ENCODE assay signal across 24 cellular contexts in genomic region chrX:40542972-40543371, GRCh38. TPM values are rescaled to one million over a fixed set of nuclear protein-coding genes. Genes with fewer than 3 reads are reported as not detected.
A peak's percentile ranks its signal among the peaks of the same experiment; 100 is the strongest.
DNase-seq lines count a peak whose midpoint lies in the region; ATAC-seq, FAIRE-seq and TF ChIP-seq lines count a peak whose summit lies in the region.
"Had no signal": no experiment of that assay in that cellular context is flagged by ENCODE, and none has a peak within 500 bp of the region (broad histone marks: within the 10 kb centered on the region; RNA-seq: fewer than 3 reads in every experiment).

No MANE protein-coding gene starts in this region.

- H3K9me3 Mint-ChIP-seq in astrocyte (ENCODE audit: unreplicated experiment) = no peaks in the 10 kb centered on the region
- H3K9me3 Mint-ChIP-seq in activated T-cell treated with anti-CD3 and anti-CD28 coated beads, Interleukin-2, amount 50 U/mL, for 4 hours = no peaks in the 10 kb centered on the region
- H3K9me3 Mint-ChIP-seq: CD8-positive, alpha-beta memory T cell had no signal

- H3K27ac ChIP-seq in SK-N-SH (ENCODE audit: low read depth in 2 of 2, low read length in 1 of 2) (peak overlapping the region in 1 of 2 experiments; percentile 91; a peak in 2 of 4 replicates), astrocyte (ENCODE audit: low read depth, low read length) (no peak overlapping the region), thyroid gland (peak overlapping the region; percentile 80 to 89 (median 80)), left ventricle myocardium inferior (replicated peaks) (no peak overlapping the region)
- H3K27ac ChIP-seq: 22Rv1, A549, BLaER1 had no signal

- no peak overlapping the region for H3K4me3 Mint-ChIP-seq in astrocyte (ENCODE audit: unreplicated experiment)
- no peak overlapping the region for H3K4me3 Mint-ChIP-seq in activated T-cell treated with anti-CD3 and anti-CD28 coated beads, Interleukin-2, amount 50 U/mL, for 4 hours
- H3K4me3 Mint-ChIP-seq: B cell had no signal

- H3K4me1 Mint-ChIP-seq in astrocyte (ENCODE audit: low read depth, unreplicated experiment) = peaks cover 9% of the 10 kb centered on the region
- peaks cover 23% of the 10 kb centered on the region for H3K4me1 Mint-ChIP-seq in activated T-cell treated with anti-CD3 and anti-CD28 coated beads, Interleukin-2, amount 50 U/mL, for 4 hours (ENCODE audit: low read depth)

- CTCF ChIA-PET in SK-N-SH (lab: Yijun Ruan, JAX) = interaction anchor here (0.6 to 2.5 kb wide), 11 partner anchors 11 to 812 kb away, joined by 3 to 21 read pairs (median 4); partner anchors contain the start of gene CXorf38

- H3K4me2 ChIP-seq in SK-N-SH = no peak overlapping the region
- H3K4me2 ChIP-seq in astrocyte (ENCODE audit: low read length) = no peak overlapping the region

- H3K27me3 Mint-ChIP-seq in astrocyte (ENCODE audit: low read depth, unreplicated experiment) = peaks cover 1% of the 10 kb centered on the region
- no peaks in the 10 kb centered on the region for H3K27me3 Mint-ChIP-seq in activated T-cell treated with anti-CD3 and anti-CD28 coated beads, Interleukin-2, amount 50 U/mL, for 4 hours (ENCODE audit: low read depth)
- H3K27me3 Mint-ChIP-seq: B cell; CD4-positive, alpha-beta memory T cell had no signal

- no peak for ATAC-seq in activated T-cell treated with anti-CD3 and anti-CD28 coated beads, Interleukin-2, amount 50 U/mL, for 4 hours

- no peaks in the 10 kb centered on the region for H3K9me2 ChIP-seq in SK-N-SH

- intact Hi-C loops in thyroid gland (cut with DNase I) = loop anchor here (10.0 kb wide), 1 partner anchor 102 kb away; the partner anchor contains the start of gene CXorf38
- intact Hi-C loops in left ventricle myocardium inferior (cut with micrococcal nuclease) = loop anchor here (10.0 kb wide), 1 partner anchor 112 kb away; no protein-coding TSS in a partner anchor

- H3K36me3 ChIP-seq in BE2C = no peaks in the 10 kb centered on the region
- H3K36me3 ChIP-seq in SK-N-SH (replicated peaks in 1 of 2; ENCODE audit: control insufficient read depth in 1 of 2, insufficient read depth in 2 of 2, low read length in 1 of 2) = no peaks in the 10 kb centered on the region
- H3K36me3 ChIP-seq in astrocyte (ENCODE audit: insufficient read depth, low read length) = no peaks in the 10 kb centered on the region
- no peaks in the 10 kb centered on the region for H3K36me3 ChIP-seq in thyroid gland
- no peaks in the 10 kb centered on the region for H3K36me3 ChIP-seq in left ventricle myocardium inferior
- H3K36me3 ChIP-seq: BLaER1 had no signal

- DNase-seq in BE2C (peak; percentile 59), SK-N-SH (peak; percentile 38), astrocyte (ENCODE audit: low read depth) (no peak), thyroid gland (peak; percentile 54 to 59), left ventricle myocardium inferior (no peak)
- DNase-seq in activated T-cell treated with anti-CD3 and anti-CD28 coated beads, Interleukin-2, amount 50 U/mL, for 4 hours = no peak
- DNase-seq in activated CD4-positive, alpha-beta T cell treated with anti-CD3 and anti-CD28 coated beads, Interleukin-2, amount 50 U/mL, for 4 hours = no peak
- DNase-seq: C1 segment of cervical spinal cord; CD4-positive, alpha-beta memory T cell; CD8-positive, alpha-beta memory T cell; COR-L47; DMS 273 treated with DMSO at 0.1 percent for 48 hours; DMS153; DMS79; DND-41; EL; GDM1 had no signal

- peak in 1 of 2 donors; percentile 23 for TF ChIP-seq POLR2A in thyroid gland (IDR thresholded peaks at IDR 0.05)

- H3K9ac ChIP-seq in SK-N-SH (no peak overlapping the region), astrocyte (ENCODE audit: low read length) (no peak overlapping the region)
- H3K9ac ChIP-seq: BLaER1 had no signal

- peak; percentile 47 for FAIRE-seq in astrocyte (lab: Jason Lieb, UNC)
- FAIRE-seq: A549, GM12878 had no signal

- no peak overlapping the region for H3K4me3 ChIP-seq in BE2C (ENCODE audit: low read depth, low read length)
- H3K4me3 ChIP-seq in SK-N-SH (ENCODE audit: low read depth in 2 of 2, low read length in 1 of 2) = no peak overlapping the region
- H3K4me3 ChIP-seq in astrocyte (ENCODE audit: insufficient read depth, low read depth, low read length) = no peak overlapping the region
- no peak overlapping the region for H3K4me3 ChIP-seq in thyroid gland (replicated peaks in 1 of 3)
- no peak overlapping the region for H3K4me3 ChIP-seq in left ventricle myocardium inferior
- H3K4me3 ChIP-seq: A549, BLaER1, GM12878 had no signal

- no peaks in the 10 kb centered on the region for H3F3A ChIP-seq in SK-N-SH (replicated peaks; ENCODE audit: insufficient read depth)

- H3K27ac Mint-ChIP-seq in astrocyte (ENCODE audit: unreplicated experiment) = no peak overlapping the region
- H3K27ac Mint-ChIP-seq: B cell; CD4-positive, alpha-beta memory T cell had no signal

- no peaks in the 10 kb centered on the region for H3K36me3 Mint-ChIP-seq in astrocyte (ENCODE audit: low read depth, unreplicated experiment)
- H3K36me3 Mint-ChIP-seq in activated T-cell treated with anti-CD3 and anti-CD28 coated beads, Interleukin-2, amount 50 U/mL, for 4 hours (ENCODE audit: insufficient read depth) = no peaks in the 10 kb centered on the region
- H3K36me3 Mint-ChIP-seq: CD14-positive monocyte; CD4-positive, alpha-beta memory T cell; CD4-positive, CD25-positive, alpha-beta regulatory T cell; CD8-positive, alpha-beta memory T cell had no signal

- TF ChIP-seq CTCF in BE2C (IDR thresholded peaks at IDR 0.05; ENCODE audit: low read depth, low read length) (no peak), SK-N-SH (IDR thresholded peaks at IDR 0.05) (no peak), astrocyte (IDR thresholded peaks at IDR 0.05; ENCODE audit: insufficient read depth, low read depth, low read length) (no peak), thyroid gland (IDR thresholded peaks at IDR 0.05) (no peak), left ventricle myocardium inferior (IDR thresholded peaks at IDR 0.05; ENCODE audit: borderline replicate concordance) (no peak)

- POLR2A ChIA-PET in SK-N-SH (lab: Yijun Ruan, JAX) = no interaction called here

- H3K27me3 ChIP-seq in BE2C (no peaks in the 10 kb centered on the region), SK-N-SH (ENCODE audit: insufficient read depth) (peaks cover 31% of the 10 kb centered on the region), astrocyte (ENCODE audit: insufficient read depth, low read length) (no peaks in the 10 kb centered on the region), thyroid gland (no peaks in the 10 kb centered on the region), left ventricle myocardium inferior (ENCODE audit: low read depth) (no peaks in the 10 kb centered on the region)

- H3K4me1 ChIP-seq in BE2C = peaks cover 33% of the 10 kb centered on the region
- peaks cover 4 to 33% of the 10 kb centered on the region in 2 experiments; a peak in 3 of 4 replicates for H3K4me1 ChIP-seq in SK-N-SH (ENCODE audit: control insufficient read depth in 1 of 2, insufficient read depth in 2 of 2, low read depth in 1 of 2, low read length in 1 of 2)
- H3K4me1 ChIP-seq in astrocyte (ENCODE audit: insufficient read depth, low read length) = no peaks in the 10 kb centered on the region
- peaks cover 23 to 29% of the 10 kb centered on the region in 2 donors for H3K4me1 ChIP-seq in thyroid gland
- peaks cover 3% of the 10 kb centered on the region for H3K4me1 ChIP-seq in left ventricle myocardium inferior

- TF ChIP-seq RAD21 in SK-N-SH (IDR thresholded peaks at IDR 0.05; ENCODE audit: low read length) = 0 out of 2 replicates have a peak, but pooled peaks have one; percentile 5

- 16% methylated on average over 4 of the region's 4 CpGs for WGBS in SK-N-SH (ENCODE audit: low lambda C conversion rate)
- WGBS in thyroid gland, 2 donors = 43 to 51% methylated on average over 4 of the region's 4 CpGs

- H2AFZ ChIP-seq in SK-N-SH (ENCODE audit: low read depth) (no peak overlapping the region), astrocyte (ENCODE audit: low read depth, low read length) (no peak overlapping the region)

- no peaks in the 10 kb centered on the region for H3K79me2 ChIP-seq in SK-N-SH (ENCODE audit: insufficient read depth)
- no peaks in the 10 kb centered on the region for H3K79me2 ChIP-seq in astrocyte (ENCODE audit: insufficient read depth, low read length)

- TF ChIP-seq EP300 in SK-N-SH (IDR thresholded peaks at IDR 0.05; ENCODE audit: borderline replicate concordance in 1 of 2, low read depth in 1 of 2, low read length in 1 of 2) = peak in 1 of 2 experiments; percentile 93; a peak in 2 of 4 replicates

- H3K9me3 ChIP-seq in BE2C = no peaks in the 10 kb centered on the region
- no peaks in the 10 kb centered on the region for H3K9me3 ChIP-seq in SK-N-SH
- no peaks in the 10 kb centered on the region for H3K9me3 ChIP-seq in astrocyte (ENCODE audit: insufficient read depth, low read depth, low read length)
- no peaks in the 10 kb centered on the region for H3K9me3 ChIP-seq in thyroid gland
- no peaks in the 10 kb centered on the region for H3K9me3 ChIP-seq in left ventricle myocardium inferior (replicated peaks)
- H3K9me3 ChIP-seq: A549, BLaER1 had no signal

- H4K20me1 ChIP-seq in SK-N-SH (ENCODE audit: insufficient read depth) = no peaks in the 10 kb centered on the region
- H4K20me1 ChIP-seq in astrocyte (ENCODE audit: insufficient read depth, low read length) = no peaks in the 10 kb centered on the region
- H4K20me1 ChIP-seq: BLaER1 had no signal

TF ChIP-seq in SK-N-SH, 30 proteins besides CTCF, POLR2A, EP300 and RAD21:
- TF ChIP-seq MXI1 (IDR thresholded peaks at IDR 0.05; ENCODE audit: low read depth, low read length) (peak; percentile 47; the same call in 1 of the 2 replicates), RFX5 (IDR thresholded peaks at IDR 0.05; ENCODE audit: low read length) (no peak), RCOR1 (IDR thresholded peaks at IDR 0.05; ENCODE audit: low read length) (peak; percentile 59; the same call in 1 of the 2 replicates), EZH2phosphoT487 (IDR thresholded peaks at IDR 0.05; ENCODE audit: borderline replicate concordance, low read depth) (no peak), CHD2 (IDR thresholded peaks at IDR 0.05; ENCODE audit: low read length, partially characterized antibody) (peak; percentile 38), GATA2 (CRISPR knock-in tag; IDR thresholded peaks at IDR 0.05) (peak; percentile 20; the same call in 1 of the 2 replicates), FOSL2 (IDR thresholded peaks at IDR 0.05; ENCODE audit: borderline replicate concordance, low read depth) (no peak)
TF ChIP-seq in SK-N-SH: peak in this region for 4.

RNA-seq across cellular contexts. Expression of gene ATP6AP2, which starts 37.8 kb away (rescaled TPM):
- 150 TPM for polyA plus RNA-seq in BE2C (2012; ENCODE audit: insufficient read depth, insufficient read length, low read depth)
- polyA plus RNA-seq in SK-N-SH (2012; rRNA removed) = 160 and 251 TPM in 2 replicates
- 240 and 274 TPM in 2 replicates for polyA plus RNA-seq in SK-N-SH (2012; cell fraction: cytosol; rRNA removed)
- polyA plus RNA-seq in SK-N-SH (2012; cell fraction: nucleus; rRNA removed) = 71.3 and 182 TPM in 2 replicates
- total RNA-seq in astrocyte (153 and 185 TPM in 2 replicates), thyroid gland (100 to 1,000 TPM; 213 to 287 (median 270) TPM), left ventricle myocardium inferior (42.5 TPM)
- 10 to 100 TPM; 49.2 to 60.3 (median 54.3) TPM for total RNA-seq in activated T-cell treated with anti-CD3 and anti-CD28 coated beads, Interleukin-2, amount 50 U/mL, for 4 hours

Comparison
In these comparisons a context has a peak if more than half of its experiments do, and no peak if none do; other contexts are left out.
1. DNase-seq: peak in BE2C (single experiment), SK-N-SH (single experiment) and thyroid gland (2 of 2); none in astrocyte (single experiment), activated T-cell treated with anti-CD3 and anti-CD28 coated beads, Interleukin-2, amount 50 U/mL, for 4 hours (single experiment), left ventricle myocardium inferior (single experiment) and activated CD4-positive, alpha-beta T cell treated with anti-CD3 and anti-CD28 coated beads, Interleukin-2, amount 50 U/mL, for 4 hours (0 of 2).
2. H3K27ac ChIP-seq: peak in thyroid gland (3 of 3); none in astrocyte (single experiment) and left ventricle myocardium inferior (single experiment).